1 cellular context compared by ENCODE assay signal in genomic region chr7:122975341-122975740, GRCh38.
TF ChIP-seq lines count a peak whose summit lies in the region.

No MANE protein-coding gene starts in this region.

TF ChIP-seq in SK-N-SH, 30 proteins besides CTCF, POLR2A, EP300 and RAD21 (continued from another document):
- TF ChIP-seq USF1 (IDR thresholded peaks at IDR 0.05; ENCODE audit: borderline replicate concordance, low read depth) (no peak), MEF2A (IDR thresholded peaks at IDR 0.05; ENCODE audit: borderline replicate concordance, low read depth) (no peak), YY1 (IDR thresholded peaks at IDR 0.05; ENCODE audit: low read depth) (no peak), NFIC (IDR thresholded peaks at IDR 0.05; ENCODE audit: borderline replicate concordance) (no peak), MAX (IDR thresholded peaks at IDR 0.05; ENCODE audit: low read depth) (no peak)
TF ChIP-seq in SK-N-SH: peak in this region for 0.
